Comparison of ENCODE assay signal across 2 cellular contexts in genomic region chr15:70761931-70762468, GRCh38.
TF ChIP-seq lines count a peak whose summit lies in the region.

No MANE protein-coding gene starts in this region.

TF ChIP-seq in H1, 55 proteins besides CTCF, POLR2A, EP300 and RAD21:
- TF ChIP-seq RXRA (IDR thresholded peaks at IDR 0.05; ENCODE audit: insufficient read depth, low read depth, low read length) (no peak), JUN (IDR thresholded peaks at IDR 0.05; ENCODE audit: low read depth, low read length) (no peak), RFX5 (IDR thresholded peaks at IDR 0.05; ENCODE audit: borderline replicate concordance, low read depth, low read length) (no peak), SRF (IDR thresholded peaks at IDR 0.05; ENCODE audit: low read depth, low read length) (no peak), CEBPB (IDR thresholded peaks at IDR 0.05; ENCODE audit: low read depth, low read length) (no peak), SUZ12 (IDR thresholded peaks at IDR 0.05; ENCODE audit: low read length) (no peak), CREB1 (IDR thresholded peaks at IDR 0.05) (no peak), TAF1 (IDR thresholded peaks at IDR 0.05; ENCODE audit: low read depth, low read length) (no peak), FOSL1 (IDR thresholded peaks at IDR 0.05; ENCODE audit: insufficient read depth, low read depth, low read length) (no peak), CHD1 (IDR thresholded peaks at IDR 0.05; ENCODE audit: low read depth, low read length) (no peak), SAP30 (IDR thresholded peaks at IDR 0.05; ENCODE audit: insufficient read depth, insufficient replicate concordance, low read length) (no peak), NRF1 (IDR thresholded peaks at IDR 0.05; ENCODE audit: low read depth, low read length) (no peak), CTBP2 (IDR thresholded peaks at IDR 0.05; ENCODE audit: borderline replicate concordance, insufficient read depth, insufficient read length, low read length) (no peak)
TF ChIP-seq in H1: peak in this region for 0.

TF ChIP-seq in neural cell, 6 proteins besides CTCF, POLR2A, EP300 and RAD21:
- TF ChIP-seq TAF1 (IDR thresholded peaks at IDR 0.05; ENCODE audit: low read depth): no peak
- TF ChIP-seq, protein P1, sequence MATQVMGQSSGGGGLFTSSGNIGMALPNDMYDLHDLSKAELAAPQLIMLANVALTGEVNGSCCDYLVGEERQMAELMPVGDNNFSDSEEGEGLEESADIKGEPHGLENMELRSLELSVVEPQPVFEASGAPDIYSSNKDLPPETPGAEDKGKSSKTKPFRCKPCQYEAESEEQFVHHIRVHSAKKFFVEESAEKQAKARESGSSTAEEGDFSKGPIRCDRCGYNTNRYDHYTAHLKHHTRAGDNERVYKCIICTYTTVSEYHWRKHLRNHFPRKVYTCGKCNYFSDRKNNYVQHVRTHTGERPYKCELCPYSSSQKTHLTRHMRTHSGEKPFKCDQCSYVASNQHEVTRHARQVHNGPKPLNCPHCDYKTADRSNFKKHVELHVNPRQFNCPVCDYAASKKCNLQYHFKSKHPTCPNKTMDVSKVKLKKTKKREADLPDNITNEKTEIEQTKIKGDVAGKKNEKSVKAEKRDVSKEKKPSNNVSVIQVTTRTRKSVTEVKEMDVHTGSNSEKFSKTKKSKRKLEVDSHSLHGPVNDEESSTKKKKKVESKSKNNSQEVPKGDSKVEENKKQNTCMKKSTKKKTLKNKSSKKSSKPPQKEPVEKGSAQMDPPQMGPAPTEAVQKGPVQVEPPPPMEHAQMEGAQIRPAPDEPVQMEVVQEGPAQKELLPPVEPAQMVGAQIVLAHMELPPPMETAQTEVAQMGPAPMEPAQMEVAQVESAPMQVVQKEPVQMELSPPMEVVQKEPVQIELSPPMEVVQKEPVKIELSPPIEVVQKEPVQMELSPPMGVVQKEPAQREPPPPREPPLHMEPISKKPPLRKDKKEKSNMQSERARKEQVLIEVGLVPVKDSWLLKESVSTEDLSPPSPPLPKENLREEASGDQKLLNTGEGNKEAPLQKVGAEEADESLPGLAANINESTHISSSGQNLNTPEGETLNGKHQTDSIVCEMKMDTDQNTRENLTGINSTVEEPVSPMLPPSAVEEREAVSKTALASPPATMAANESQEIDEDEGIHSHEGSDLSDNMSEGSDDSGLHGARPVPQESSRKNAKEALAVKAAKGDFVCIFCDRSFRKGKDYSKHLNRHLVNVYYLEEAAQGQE (IDR thresholded peaks at IDR 0.05; ENCODE audit: borderline replicate concordance): no peak
- no peak for TF ChIP-seq POLR2AphosphoS5 (IDR thresholded peaks at IDR 0.05)
- no peak for TF ChIP-seq SMC3 (conservative IDR thresholded peaks at IDR 0.05; ENCODE audit: poor library complexity)
- no peak for TF ChIP-seq EZH2 (IDR thresholded peaks at IDR 0.05; ENCODE audit: borderline replicate concordance, insufficient read depth, low read length, poor library complexity, severe bottlenecking)
- TF ChIP-seq MXI1 (conservative IDR thresholded peaks at IDR 0.05; ENCODE audit: poor library complexity, severe bottlenecking): no peak
